Comparison of ENCODE assay signal across 8 cellular contexts in the genomic region with DNA sequence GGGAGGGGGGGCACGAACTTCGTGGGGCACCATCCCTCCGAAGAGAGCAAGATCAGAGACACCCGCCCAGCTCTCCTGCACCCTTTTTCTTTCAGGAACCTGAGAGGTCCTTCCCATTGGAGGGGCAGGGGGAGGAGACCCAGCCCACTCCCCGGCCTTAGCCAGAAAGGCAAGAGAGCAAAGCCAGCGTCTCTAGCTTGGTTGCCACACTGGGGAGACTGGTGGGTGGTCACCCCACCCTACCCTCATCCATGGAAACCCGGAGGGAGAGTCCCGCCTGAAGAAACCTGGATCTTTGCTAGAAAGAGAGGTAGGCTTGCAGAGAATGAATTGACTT. TPM values are rescaled to one million over a fixed set of nuclear protein-coding genes. Genes with fewer than 3 reads are reported as not detected.
DNase-seq lines count a peak whose midpoint lies in the region; ATAC-seq and TF ChIP-seq lines count a peak whose summit lies in the region.

No MANE protein-coding gene starts in this region.

- no peaks in the 10 kb centered on the region for H3K9me3 Mint-ChIP-seq in type B pancreatic cell

- 0 to 1% methylated on average over 5 to 8 of the region's 8 CpGs for WGBS in body of pancreas, 2 donors
- WGBS in right lobe of liver (ENCODE audit: insufficient coverage, low coverage, low lambda C conversion rate, missing lambda C conversion rate): 0% methylated on average over 8 of the region's 8 CpGs

- H3K36me3 Mint-ChIP-seq in type B pancreatic cell: peaks cover 6% of the 10 kb centered on the region

- no peaks in the 10 kb centered on the region for H3K27me3 Mint-ChIP-seq in type B pancreatic cell

- H3K4me1 ChIP-seq in A673 (ENCODE audit: insufficient read depth, low read length, poor library complexity, severe bottlenecking) (peaks cover 27% of the 10 kb centered on the region), body of pancreas (peaks cover 51% of the 10 kb centered on the region), right lobe of liver (peaks cover 0 to 37% (median 6%) of the 10 kb centered on the region in 4 donors)

- peaks cover 51% of the 10 kb centered on the region for H3K4me1 Mint-ChIP-seq in type B pancreatic cell (ENCODE audit: unreplicated experiment)

- H3K36me3 ChIP-seq in A673 (ENCODE audit: insufficient read depth, low read length, poor library complexity, severe bottlenecking) (no peaks in the 10 kb centered on the region), body of pancreas (replicated peaks in 1 of 2; ENCODE audit: insufficient read depth in 1 of 2, low read depth in 2 of 2) (no peaks in the 10 kb centered on the region), right lobe of liver (no peaks in the 10 kb centered on the region)

- TF ChIP-seq POLR2A in body of pancreas (IDR thresholded peaks at IDR 0.05): peak; percentile 5 to 25 (median 20)
- no peak for TF ChIP-seq POLR2A in right lobe of liver (IDR thresholded peaks at IDR 0.05)

- TSS peak; percentile 69 for BruUV-seq in A673 (replicated peaks; lab: Mats Ljungman, UMichigan)

- H3K27ac Mint-ChIP-seq in type B pancreatic cell: peak overlapping the region; percentile 87

- H3K4me3 ChIP-seq in A673 (ENCODE audit: low read depth, low read length, poor library complexity, severe bottlenecking) (peak overlapping the region; percentile 66), body of pancreas (peak overlapping the region; percentile 8 to 54), right lobe of liver (peak overlapping the region; percentile 69 to 78 (median 75))

- H3K27ac ChIP-seq in A673 (ENCODE audit: low read depth, low read length, poor library complexity, severe bottlenecking): peak overlapping the region; percentile 77
- peak overlapping the region; percentile 87 to 91 (median 88) for H3K27ac ChIP-seq in body of pancreas
- peak overlapping the region; percentile 87 to 88 (median 88) for H3K27ac ChIP-seq in right lobe of liver

- DNase-seq in A673 (ENCODE audit: low spot score) (no peak), HuH-7 (ENCODE audit: low spot score) (peak; percentile 68), body of pancreas (no peak), right lobe of liver (no peak), type B pancreatic cell (ENCODE audit: extremely low spot score, unreplicated experiment) (peak; percentile 75), NCI-H2196 treated with DMSO at 0.1 percent for 48 hours (lab: John Stamatoyannopoulos, UW; ENCODE audit: unreplicated experiment) (no peak)

- POLR2A ChIA-PET in A673 (lab: Charles Lee; ENCODE audit: low non-redundant PET): interaction anchor here (0.6 to 0.7 kb wide), 3 partner anchors 17 to 239 kb away, joined by 3 to 27 read pairs (median 7); no protein-coding TSS in a partner anchor

- ATAC-seq in body of pancreas (peak; percentile 25), right lobe of liver (peak; percentile 19 to 59 (median 42)), GM18873 (IDR thresholded peaks at IDR 0.05; ENCODE audit: low FRiP score, unreplicated experiment) (no peak), HG02763 (IDR thresholded peaks at IDR 0.05; ENCODE audit: unreplicated experiment) (no peak)

- TF ChIP-seq CTCF in A673 (conservative IDR thresholded peaks at IDR 0.05; ENCODE audit: low read depth, low read length): no peak
- TF ChIP-seq CTCF in body of pancreas (IDR thresholded peaks at IDR 0.05): no peak
- no peak for TF ChIP-seq CTCF in right lobe of liver (IDR thresholded peaks at IDR 0.05)
- TF ChIP-seq CTCF in type B pancreatic cell (conservative IDR thresholded peaks at IDR 0.05): no peak

- H3K9me3 ChIP-seq in A673 (ENCODE audit: low read depth, low read length, poor library complexity, severe bottlenecking) (no peaks in the 10 kb centered on the region), body of pancreas (no peaks in the 10 kb centered on the region), right lobe of liver (no peaks in the 10 kb centered on the region)

- CTCF ChIA-PET in A673 (lab: Charles Lee): interaction anchor here (0.7 to 2.2 kb wide), 4 partner anchors 9 to 139 kb away, joined by 3 to 7 read pairs (median 3); no protein-coding TSS in a partner anchor

- H3K4me3 Mint-ChIP-seq in type B pancreatic cell: peak overlapping the region; percentile 99

- H3K27me3 ChIP-seq in A673 (replicated peaks; ENCODE audit: insufficient read depth, low read depth, low read length, poor library complexity) (no peaks in the 10 kb centered on the region), body of pancreas (no peaks in the 10 kb centered on the region), right lobe of liver (no peaks in the 10 kb centered on the region)

- intact Hi-C loops in A673 (cut with micrococcal nuclease; ENCODE audit: unreplicated experiment): loop anchor here (5.0 to 10.0 kb wide), 3 partner anchors 70 to 122 kb away; no protein-coding TSS in a partner anchor
- intact Hi-C loops in body of pancreas (cut with DNase I): no loop called here
- intact Hi-C loops in right lobe of liver (cut with DNase I): loop anchor here in 1 of 2 donors (10.0 kb wide), 2 partner anchors 58 to 112 kb away; no protein-coding TSS in a partner anchor

RNA-seq across cellular contexts. Expression of gene ATP2B4, which starts 0.2 kb away (rescaled TPM):
- 16.1 and 19.5 TPM in 2 replicates for total RNA-seq in A673 (2021)
- 10 to 100 TPM; 27.5 to 31.3 TPM for total RNA-seq in body of pancreas
- 10 to 100 TPM in 4 of 6 experiments, 1 to 10 TPM in 2; 8.7 to 59.3 (median 23.3) TPM for total RNA-seq in right lobe of liver
- total RNA-seq in type B pancreatic cell (ENCODE audit: low replicate concordance): 89.6 and 91.6 TPM in 2 replicates

Comparison
In these comparisons a context has a peak if more than half of its experiments do, and no peak if none do; other contexts are left out.
1. DNase-seq: peak in HuH-7 (single experiment) and type B pancreatic cell (single experiment); none in A673 (single experiment), body of pancreas (0 of 4), right lobe of liver (0 of 3) and NCI-H2196 treated with DMSO at 0.1 percent for 48 hours (single experiment).
2. ATAC-seq: peak in body of pancreas (single experiment) and right lobe of liver (4 of 4); none in GM18873 (single experiment) and HG02763 (single experiment).
3. Peak in every context shown above with its lines, with median percentiles within 50 percentile points of each other: H3K27ac ChIP-seq and H3K4me3 ChIP-seq.